8 cellular contexts compared by ENCODE assay signal in the genomic region with DNA sequence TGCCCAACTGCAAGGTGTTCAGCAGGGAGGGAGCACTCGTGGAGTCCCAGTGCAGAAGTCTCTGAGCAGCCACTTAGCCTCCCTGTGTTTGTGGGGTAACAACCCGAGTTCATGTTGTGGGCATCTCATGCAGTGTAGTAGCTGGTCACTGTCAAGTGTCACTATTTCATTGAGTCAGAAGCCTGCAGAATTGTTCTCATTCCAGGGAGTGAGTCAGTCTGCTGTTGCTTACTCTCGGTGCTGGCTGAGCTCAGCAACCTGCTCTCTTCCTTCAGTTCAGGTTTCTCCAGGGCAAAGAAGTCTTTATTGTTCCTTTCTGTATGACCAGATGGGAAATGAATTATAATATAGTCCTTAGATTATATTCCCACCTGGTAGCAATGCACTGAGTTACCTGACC. TPM values are rescaled to one million over a fixed set of nuclear protein-coding genes. Genes with fewer than 3 reads are reported as not detected.
DNase-seq lines count a peak whose midpoint lies in the region; ATAC-seq and TF ChIP-seq lines count a peak whose summit lies in the region.

No MANE protein-coding gene starts in this region.

- H2AFZ ChIP-seq in GM23338 = no peak overlapping the region

- no peak overlapping the region for H3K4me2 ChIP-seq in GM23338

- 36 to 70% (median 48%) methylated on average over 3 of the region's 3 CpGs for WGBS in adrenal gland, 4 donors

- TF ChIP-seq POLR2A in adrenal gland (IDR thresholded peaks at IDR 0.05) (peak in 1 of 2 donors; percentile 88), gastrocnemius medialis (IDR thresholded peaks at IDR 0.05) (no peak)

- H3K27ac ChIP-seq in GM23338 (ENCODE audit: low read depth) = no peak overlapping the region
- H3K27ac ChIP-seq in adrenal gland = peak overlapping the region; percentile 76 to 88 (median 84)
- peak overlapping the region; percentile 61 to 86 for H3K27ac ChIP-seq in right atrium auricular region
- peak overlapping the region; percentile 63 to 80 (median 72) for H3K27ac ChIP-seq in gastrocnemius medialis

- H3K36me3 ChIP-seq in GM23338 (ENCODE audit: insufficient read depth) (no peaks in the 10 kb centered on the region), adrenal gland (replicated peaks in 1 of 2) (no peaks in the 10 kb centered on the region), right atrium auricular region (peaks cover 16% of the 10 kb centered on the region), gastrocnemius medialis (no peaks in the 10 kb centered on the region)

- no peaks in the 10 kb centered on the region for H3K9me2 ChIP-seq in GM23338 (ENCODE audit: insufficient read depth)

- TF ChIP-seq CTCF in GM23338 (conservative IDR thresholded peaks at IDR 0.05; ENCODE audit: low read depth in 2 of 2) (no peak), adrenal gland (IDR thresholded peaks at IDR 0.05) (no peak), right atrium auricular region (IDR thresholded peaks at IDR 0.05) (no peak), gastrocnemius medialis (IDR thresholded peaks at IDR 0.05 in 4 of 5, conservative IDR thresholded peaks at IDR 0.05 in 1 of 5) (no peak)

- no peaks in the 10 kb centered on the region for H3K9me3 Mint-ChIP-seq in GM23338

- H3K9me3 ChIP-seq in adrenal gland (replicated peaks in 1 of 3) (no peaks in the 10 kb centered on the region), right atrium auricular region (no peaks in the 10 kb centered on the region), gastrocnemius medialis (no peaks in the 10 kb centered on the region)

- in situ Hi-C loops in gastrocnemius medialis (cut with MboI; ENCODE audit: low sequenced_read_pairs in 4 of 4) = loop anchor here in 1 of 4 donors (25.0 kb wide), 1 partner anchor 112 kb away; the partner anchor contains the start of genes MGRN1 and UBALD1

- intact Hi-C loops in adrenal gland (cut with DNase I) (no loop called here), gastrocnemius medialis (cut with DNase I; ENCODE audit: low total_unique reads) (no loop called here)

- 0 out of 2 replicates have a peak, but pooled peaks cover 3% of the 10 kb centered on the region for H3F3A ChIP-seq in GM23338 (replicated peaks; ENCODE audit: low read depth)

- H4K20me1 ChIP-seq in GM23338 (replicated peaks; ENCODE audit: insufficient read depth) = peaks cover 2% of the 10 kb centered on the region; the same call in 1 of the 2 replicates

- H3K4me1 Mint-ChIP-seq in GM23338 = peaks cover 18% of the 10 kb centered on the region

- H3K36me3 Mint-ChIP-seq in GM23338 (ENCODE audit: low read depth) = no peaks in the 10 kb centered on the region

- no peak overlapping the region for H3K27ac Mint-ChIP-seq in GM23338

- peaks cover 20% of the 10 kb centered on the region; the same call in 1 of the 2 replicates for H3K79me2 ChIP-seq in GM23338 (replicated peaks; ENCODE audit: insufficient read depth)

- ATAC-seq in GM23338 (peak; percentile 40; the same call in 2 of the 3 replicates), gastrocnemius medialis (peak; percentile 97), GM21526 (IDR thresholded peaks at IDR 0.05; ENCODE audit: low FRiP score, unreplicated experiment) (no peak), HG03565 (IDR thresholded peaks at IDR 0.05; ENCODE audit: unreplicated experiment) (no peak)

- DNase-seq in GM23338 (ENCODE audit: low spot score) = no peak
- peak in 6 of 7 donors; percentile 62 to 82 (median 72) for DNase-seq in adrenal gland
- DNase-seq in right atrium auricular region (ENCODE audit: low spot score) = no peak
- DNase-seq in gastrocnemius medialis = peak; percentile 46 to 70
- no peak for DNase-seq in MV-4-11 (lab: John Stamatoyannopoulos, UW)
- no peak for DNase-seq in DMS153 treated with DMSO at 0.1 percent for 48 hours (lab: John Stamatoyannopoulos, UW; ENCODE audit: unreplicated experiment)

- peaks cover 6% of the 10 kb centered on the region for H3K27me3 Mint-ChIP-seq in GM23338 (ENCODE audit: insufficient read depth, low read depth, poor library complexity)

- H3K27me3 ChIP-seq in GM23338 (ENCODE audit: insufficient read depth) (no peaks in the 10 kb centered on the region), adrenal gland (no peaks in the 10 kb centered on the region), right atrium auricular region (no peaks in the 10 kb centered on the region), gastrocnemius medialis (no peaks in the 10 kb centered on the region)

- H3K4me1 ChIP-seq in GM23338 (ENCODE audit: insufficient read depth) = peaks cover 5% of the 10 kb centered on the region; the same call in 1 of the 2 replicates
- H3K4me1 ChIP-seq in adrenal gland (replicated peaks in 1 of 2) = peaks cover 4 to 29% of the 10 kb centered on the region in 2 donors
- H3K4me1 ChIP-seq in right atrium auricular region = peaks cover 3 to 37% of the 10 kb centered on the region in 2 donors
- H3K4me1 ChIP-seq in gastrocnemius medialis = peaks cover 28 to 42% of the 10 kb centered on the region in 2 donors

- no peak overlapping the region for H3K4me3 Mint-ChIP-seq in GM23338

- H3K4me3 ChIP-seq in GM23338 (no peak overlapping the region), adrenal gland (no peak overlapping the region), right atrium auricular region (peak overlapping the region; percentile 2 to 17), gastrocnemius medialis (peak overlapping the region in 2 of 4 donors; percentile 7 to 11)

RNA-seq across cellular contexts. Expression of gene HMOX2, which starts 24.1 kb away (rescaled TPM):
- 30.1 and 33.0 TPM in 2 replicates for total RNA-seq in GM23338 (2014; rRNA removed; shearing (Covaris generic))
- 38.1 and 40.9 TPM in 2 replicates for polyA plus RNA-seq in GM23338 (2016; fragmentation: Nextera tagmentation; extraction: Ambion mirVana)
- 100 to 1,000 TPM in 1 of 8 donors, 10 to 100 TPM in 7; 46.0 to 113 (median 65.6) TPM for total RNA-seq in adrenal gland
- 100 to 1,000 TPM in 1 of 3 donors, 10 to 100 TPM in 2; 36.1 to 114 (median 39.0) TPM for polyA plus RNA-seq in adrenal gland
- total RNA-seq in right atrium auricular region = 100 to 1,000 TPM in 1 of 2 donors, 10 to 100 TPM in 1; 98.7 to 101 TPM
- 10 to 100 TPM; 21.7 to 30.0 (median 28.4) TPM for total RNA-seq in gastrocnemius medialis

RNA-seq across cellular contexts. Expression of gene NMRAL1, which starts 25.9 kb away (rescaled TPM):
- 51.8 and 61.7 TPM in 2 replicates for total RNA-seq in GM23338 (2014; rRNA removed; shearing (Covaris generic))
- 50.4 and 50.7 TPM in 2 replicates for polyA plus RNA-seq in GM23338 (2016; fragmentation: Nextera tagmentation; extraction: Ambion mirVana)
- total RNA-seq in adrenal gland = 100 to 1,000 TPM in 1 of 8 donors, 10 to 100 TPM in 7; 51.3 to 104 (median 69.9) TPM
- 100 to 1,000 TPM in 2 of 3 donors, 10 to 100 TPM in 1; 35.0 to 139 (median 126) TPM for polyA plus RNA-seq in adrenal gland
- total RNA-seq in right atrium auricular region = 10 to 100 TPM; 18.7 to 36.3 TPM
- total RNA-seq in gastrocnemius medialis = 10 to 100 TPM in 1 of 4 donors, 1 to 10 TPM in 3; 2.7 to 11.0 (median 9.1) TPM

RNA-seq across cellular contexts. Expression of gene CDIP1, which starts 38.3 kb away (rescaled TPM):
- 56.3 and 57.6 TPM in 2 replicates for total RNA-seq in GM23338 (2014; rRNA removed; shearing (Covaris generic))
- polyA plus RNA-seq in GM23338 (2016; fragmentation: Nextera tagmentation; extraction: Ambion mirVana) (38.2 and 39.2 TPM in 2 replicates), adrenal gland (10 to 100 TPM; 23.6 to 41.6 (median 24.5) TPM)
- total RNA-seq in adrenal gland (10 to 100 TPM; 26.0 to 68.0 (median 45.6) TPM), right atrium auricular region (10 to 100 TPM; 29.6 to 42.9 TPM), gastrocnemius medialis (10 to 100 TPM; 23.8 to 34.2 (median 25.4) TPM)

RNA-seq across cellular contexts. Expression of gene C16orf96, which starts 55.9 kb away (rescaled TPM):
- total RNA-seq in GM23338 (2014; rRNA removed; shearing (Covaris generic)) = 1.2 and 2.2 TPM in 2 replicates
- polyA plus RNA-seq in GM23338 (2016; fragmentation: Nextera tagmentation; extraction: Ambion mirVana) (0.09 and 0.37 TPM in 2 replicates), adrenal gland (under 1 TPM in 2 of 3 donors, not detected in 1; 0.07 to 0.16 TPM)
- total RNA-seq in adrenal gland (under 1 TPM; 0.14 to 0.61 (median 0.29) TPM), right atrium auricular region (under 1 TPM in 1 of 2 donors, not detected in 1; 0.24 TPM), gastrocnemius medialis (under 1 TPM in 2 of 4 donors, not detected in 2; 0.15 to 0.59 TPM)

Comparison
In these comparisons a context has a peak if more than half of its experiments do, and no peak if none do; other contexts are left out.
1. ATAC-seq: peak in GM23338 (single experiment) and gastrocnemius medialis (2 of 2); none in GM21526 (single experiment) and HG03565 (single experiment).
2. DNase-seq: peak in adrenal gland (6 of 7) and gastrocnemius medialis (2 of 2); none in GM23338 (single experiment), right atrium auricular region (single experiment), MV-4-11 (single experiment) and DMS153 treated with DMSO at 0.1 percent for 48 hours (single experiment).
3. H3K4me3 ChIP-seq: peak in right atrium auricular region (2 of 2); none in GM23338 (single experiment) and adrenal gland (0 of 4).